In genomic region chr4:79177388-79177787, GRCh38 we compare ENCODE assay signal across 17 cellular contexts.
"Had no signal": no experiment of that assay in that cellular context is flagged by ENCODE, and none has a peak within 500 bp of the region (broad histone marks: within the 10 kb centered on the region; RNA-seq: fewer than 3 reads in every experiment).

No MANE protein-coding gene starts in this region.

- H3K4me3 ChIP-seq: breast epithelium, heart left ventricle, lower lobe of right lung, right atrium auricular region, thyroid gland had no signal

- ATAC-seq: activated CD8-positive, alpha-beta T cell treated with anti-CD3 and anti-CD28 coated beads, Interleukin-2, amount 10 ng/mL, durations not matched to agents 7 days and 5 days; effector memory CD8-positive, alpha-beta T cell; heart left ventricle; lower lobe of right lung; stimulated activated memory B cell treated with anti-CD40 and anti-IgM and Interleukin-4, amounts not matched to agents 10 μg/mL and 1 μg/mL and 100 μg/mL, for 72 hours had no signal

- H3K27ac ChIP-seq: breast epithelium, heart left ventricle, lower lobe of right lung, right atrium auricular region, thyroid gland had no signal

- H3K9me3 ChIP-seq: breast epithelium, lower lobe of right lung, right atrium auricular region, thyroid gland had no signal

- DNase-seq: activated CD4-positive, alpha-beta T cell treated with anti-CD3 and anti-CD28 coated beads, Interleukin-2, amount 10 ng/mL, durations not matched to agents 24 days and 14 days; activated CD4-positive, CD25-positive, alpha-beta regulatory T cell; activated CD8-positive, alpha-beta memory T cell treated with anti-CD3 and anti-CD28 coated beads, Interleukin-2, amount 50 U/mL, for 48 hours; activated CD8-positive, alpha-beta T cell treated with anti-CD3 and anti-CD28 coated beads, Interleukin-2, amount 10 ng/mL, durations not matched to agents 7 days and 5 days; activated naive CD8-positive, alpha-beta T cell treated with anti-CD3 and anti-CD28 coated beads, Interleukin-2, amount 10 ng/mL, durations not matched to agents 7 days and 5 days; anterior cingulate cortex; cerebellar nuclear complex; effector memory CD8-positive, alpha-beta T cell; foreskin melanocyte; heart left ventricle; lower lobe of right lung; nucleus accumbens; stimulated activated CD4-positive, alpha-beta T cell treated with anti-CD3 and anti-CD28 coated beads, Interleukin-2, amount 100 ng/mL, for 48 hours; thyroid gland had no signal

- H3K36me3 ChIP-seq: breast epithelium, heart left ventricle, lower lobe of right lung, right atrium auricular region, thyroid gland had no signal

- H3K27me3 ChIP-seq: breast epithelium, heart left ventricle, right atrium auricular region, thyroid gland had no signal

- H3K4me1 ChIP-seq: breast epithelium, lower lobe of right lung, thyroid gland had no signal
